In the genomic region with DNA sequence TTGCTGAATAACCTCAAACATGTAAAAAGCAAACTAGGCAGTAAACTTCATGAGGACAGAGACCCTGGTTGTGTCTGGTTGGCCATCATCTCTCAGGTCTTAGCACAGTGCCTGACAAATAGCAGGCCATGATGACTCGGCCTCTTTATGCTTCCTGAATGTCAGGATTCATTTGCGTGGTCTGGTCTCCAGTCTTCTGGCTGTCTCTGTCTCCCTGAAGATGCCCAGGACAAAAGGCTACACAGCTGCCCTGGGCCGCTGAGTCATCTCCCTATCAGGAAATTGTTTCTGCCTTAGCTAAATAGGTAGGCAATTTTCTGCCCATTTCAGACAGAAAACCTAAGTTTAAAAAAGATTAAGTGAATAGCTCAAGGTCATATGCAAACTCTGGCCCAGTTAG, we compare ENCODE assay signal across 15 cellular contexts.
A peak's percentile ranks its signal among the peaks of the same experiment; 100 is the strongest.
DNase-seq lines count a peak whose midpoint lies in the region; ATAC-seq, FAIRE-seq and TF ChIP-seq lines count a peak whose summit lies in the region.
"Had no signal": no experiment of that assay in that cellular context is flagged by ENCODE, and none has a peak within 500 bp of the region (broad histone marks: within the 10 kb centered on the region; RNA-seq: fewer than 3 reads in every experiment).

No MANE protein-coding gene starts in this region.

- H3K27ac ChIP-seq in HepG2 (ENCODE audit: extremely low read length, insufficient read depth, low read length) (no peak overlapping the region), right lobe of liver (no peak overlapping the region), thoracic aorta (peak overlapping the region; percentile 48 to 62)
- H3K27ac ChIP-seq: BLaER1, Peyer's patch had no signal

- H2AFZ ChIP-seq in HepG2 (ENCODE audit: low read length): no peak overlapping the region

- FAIRE-seq in HepG2 (lab: Jason Lieb, UNC): no peak
- FAIRE-seq: frontal cortex, GM12892 had no signal

- no peaks in the 10 kb centered on the region for H3K27me3 Mint-ChIP-seq in T-helper 2 cell treated with Interferon-gamma antibody and Interleukin-4, amounts not matched to agents 5 μg/mL and 100 μg/mL, for 36 hours (ENCODE audit: low read depth)
- H3K27me3 Mint-ChIP-seq: memory B cell had no signal

- H3K4me2 ChIP-seq in HepG2 (ENCODE audit: low read depth, low read length): no peak overlapping the region
- H3K4me2 ChIP-seq: BLaER1 had no signal

- CTCF ChIA-PET in HepG2 (lab: Yijun Ruan, JAX; ENCODE audit: low intra/inter-chr PET ratio, low total read pairs): no interaction called here

- no peaks in the 10 kb centered on the region for H3K36me3 Mint-ChIP-seq in T-helper 2 cell treated with Interferon-gamma antibody and Interleukin-4, amounts not matched to agents 5 μg/mL and 100 μg/mL, for 36 hours (ENCODE audit: low read depth)
- H3K36me3 Mint-ChIP-seq: memory B cell had no signal

- H3K36me3 ChIP-seq in HepG2 (replicated peaks in 1 of 2; ENCODE audit: control insufficient read depth in 1 of 2, insufficient read depth in 2 of 2, low read length in 2 of 2): no peaks in the 10 kb centered on the region
- no peaks in the 10 kb centered on the region for H3K36me3 ChIP-seq in right lobe of liver
- no peaks in the 10 kb centered on the region for H3K36me3 ChIP-seq in thoracic aorta
- H3K36me3 ChIP-seq: BLaER1, Peyer's patch had no signal

- in situ Hi-C loops in HepG2 (cut with HindIII; ENCODE audit: extremely low pct_ligation_motif_present, low pct_unique_long_range_greater_than_20kb): no loop called here

- peak; percentile 20 for DNase-seq in HepG2 (ENCODE audit: low spot score)
- no peak for DNase-seq in right lobe of liver
- peak; percentile 81 to 86 for DNase-seq in foreskin fibroblast
- no peak for DNase-seq in thoracic aorta (ENCODE audit: low spot score)
- no peak for DNase-seq in T-helper 2 cell treated with Interferon-gamma antibody and Interleukin-4, amounts not matched to agents 5 μg/mL and 100 μg/mL, for 36 hours (ENCODE audit: low spot score)
- no peak for DNase-seq in NCI-H345 (lab: John Stamatoyannopoulos, UW)
- DNase-seq: NCI-H1930; Peyer's patch; stimulated activated naive CD4-positive, alpha-beta T cell had no signal

- TF ChIP-seq RAD21 in HepG2 (CRISPR knock-in tag; IDR thresholded peaks at IDR 0.05): no peak

- H3K4me1 Mint-ChIP-seq in T-helper 2 cell treated with Interferon-gamma antibody and Interleukin-4, amounts not matched to agents 5 μg/mL and 100 μg/mL, for 36 hours (ENCODE audit: low read depth): peaks cover 6% of the 10 kb centered on the region
- H3K4me1 Mint-ChIP-seq: memory B cell had no signal

- TF ChIP-seq EP300 in HepG2 (IDR thresholded peaks at IDR 0.05; ENCODE audit: low read depth in 2 of 2, low read length in 2 of 2): no peak
- TF ChIP-seq EP300 in HepG2 (CRISPR knock-in tag; IDR thresholded peaks at IDR 0.05; ENCODE audit: borderline replicate concordance): no peak

- no TSS peak for BruUV-seq in HepG2 (replicated peaks; lab: Mats Ljungman, UMichigan)

- H3K9ac ChIP-seq in HepG2 (ENCODE audit: insufficient read depth, low read depth, low read length): no peak overlapping the region
- H3K9ac ChIP-seq: BLaER1 had no signal

- H3K27me3 ChIP-seq in HepG2 (ENCODE audit: control insufficient read depth in 1 of 2, insufficient read depth in 2 of 2, low read length in 2 of 2) (peaks cover 0 to 3% of the 10 kb centered on the region in 2 experiments; a peak in 1 of 5 replicates), right lobe of liver (no peaks in the 10 kb centered on the region), thoracic aorta (replicated peaks; ENCODE audit: insufficient read depth) (no peaks in the 10 kb centered on the region)
- H3K27me3 ChIP-seq: BLaER1, Peyer's patch had no signal

- no peak for TF ChIP-seq POLR2A in HepG2 (IDR thresholded peaks at IDR 0.05; ENCODE audit: insufficient read depth in 1 of 2, low read depth in 2 of 2, low read length in 2 of 2)
- TF ChIP-seq POLR2A in right lobe of liver (IDR thresholded peaks at IDR 0.05): no peak

- H3K9me3 ChIP-seq in HepG2 (ENCODE audit: low read length) (no peaks in the 10 kb centered on the region), right lobe of liver (no peaks in the 10 kb centered on the region), thoracic aorta (no peaks in the 10 kb centered on the region)
- H3K9me3 ChIP-seq: BLaER1, Peyer's patch had no signal

- POLR2A ChIA-PET in HepG2 (lab: Yijun Ruan, JAX): no interaction called here

- H3K9me3 Mint-ChIP-seq in T-helper 2 cell treated with Interferon-gamma antibody and Interleukin-4, amounts not matched to agents 5 μg/mL and 100 μg/mL, for 36 hours: peaks cover 3% of the 10 kb centered on the region
- H3K9me3 Mint-ChIP-seq: memory B cell had no signal

- H3K27ac Mint-ChIP-seq in T-helper 2 cell treated with Interferon-gamma antibody and Interleukin-4, amounts not matched to agents 5 μg/mL and 100 μg/mL, for 36 hours: no peak overlapping the region
- H3K27ac Mint-ChIP-seq: memory B cell had no signal

- WGBS in HepG2 (ENCODE audit: low lambda C conversion rate): 7% methylated on average over 3 of the region's 3 CpGs
- 69% methylated on average over 3 of the region's 3 CpGs for WGBS in right lobe of liver (ENCODE audit: insufficient coverage, low coverage, low lambda C conversion rate, missing lambda C conversion rate)

- ATAC-seq in HepG2 (no peak), right lobe of liver (no peak), SK-N-SH treated with all-trans-retinoic acid at 6 μM for 48 hours (peak; percentile 81), thoracic aorta (ENCODE audit: insufficient number of reproducible peaks, low FRiP score, low read depth) (no peak), GM19467 (IDR thresholded peaks at IDR 0.05; ENCODE audit: unreplicated experiment) (no peak)

- H3K4me3 ChIP-seq in HepG2 (replicated peaks in 1 of 3; ENCODE audit: insufficient read depth in 1 of 3, low read depth in 2 of 3, low read length in 3 of 3) (no peak overlapping the region), right lobe of liver (no peak overlapping the region), foreskin fibroblast (ENCODE audit: low read depth in 1 of 2, low read length in 2 of 2) (no peak overlapping the region), thoracic aorta (no peak overlapping the region)
- H3K4me3 ChIP-seq: BLaER1, Peyer's patch had no signal

- H4K20me1 ChIP-seq in HepG2 (ENCODE audit: insufficient read depth, low read length): no peaks in the 10 kb centered on the region
- H4K20me1 ChIP-seq: BLaER1 had no signal

- no peak overlapping the region for H3K4me3 Mint-ChIP-seq in T-helper 2 cell treated with Interferon-gamma antibody and Interleukin-4, amounts not matched to agents 5 μg/mL and 100 μg/mL, for 36 hours
- H3K4me3 Mint-ChIP-seq: memory B cell had no signal

- H3K79me2 ChIP-seq in HepG2 (ENCODE audit: insufficient read depth, low read length): no peaks in the 10 kb centered on the region

- intact Hi-C loops in HepG2 (cut with micrococcal nuclease; ENCODE audit: unreplicated experiment) (no loop called here), right lobe of liver (cut with DNase I) (no loop called here)

- no peak for TF ChIP-seq CTCF in HepG2 (CRISPR knock-in tag; IDR thresholded peaks at IDR 0.05)
- no peak for TF ChIP-seq CTCF in right lobe of liver (IDR thresholded peaks at IDR 0.05)
- no peak for TF ChIP-seq CTCF in foreskin fibroblast (IDR thresholded peaks at IDR 0.05; ENCODE audit: low read depth, low read length)
- no peak for TF ChIP-seq CTCF in thoracic aorta (IDR thresholded peaks at IDR 0.05)

- H3K4me1 ChIP-seq in HepG2 (ENCODE audit: insufficient read depth, low read length): no peaks in the 10 kb centered on the region
- no peaks in the 10 kb centered on the region for H3K4me1 ChIP-seq in right lobe of liver
- peaks cover 3 to 17% of the 10 kb centered on the region in 2 donors for H3K4me1 ChIP-seq in thoracic aorta (ENCODE audit: control insufficient read depth in 1 of 2, low read depth in 2 of 2)
- H3K4me1 ChIP-seq: BLaER1, Peyer's patch had no signal

TF ChIP-seq in SK-N-SH treated with all-trans-retinoic acid at 6 μM for 48 hours, 23 proteins besides CTCF, POLR2A, EP300 and RAD21 (continues in another document):
- no peak for TF ChIP-seq ZNF70 (CRISPR knock-in tag; IDR thresholded peaks at IDR 0.05)
- no peak for TF ChIP-seq RARB (CRISPR knock-in tag; IDR thresholded peaks at IDR 0.05)
- TF ChIP-seq TCF4 (CRISPR knock-in tag; IDR thresholded peaks at IDR 0.05; ENCODE audit: borderline replicate concordance): no peak
- no peak for TF ChIP-seq ZFP30 (CRISPR knock-in tag; IDR thresholded peaks at IDR 0.05)
- TF ChIP-seq, protein P1, sequence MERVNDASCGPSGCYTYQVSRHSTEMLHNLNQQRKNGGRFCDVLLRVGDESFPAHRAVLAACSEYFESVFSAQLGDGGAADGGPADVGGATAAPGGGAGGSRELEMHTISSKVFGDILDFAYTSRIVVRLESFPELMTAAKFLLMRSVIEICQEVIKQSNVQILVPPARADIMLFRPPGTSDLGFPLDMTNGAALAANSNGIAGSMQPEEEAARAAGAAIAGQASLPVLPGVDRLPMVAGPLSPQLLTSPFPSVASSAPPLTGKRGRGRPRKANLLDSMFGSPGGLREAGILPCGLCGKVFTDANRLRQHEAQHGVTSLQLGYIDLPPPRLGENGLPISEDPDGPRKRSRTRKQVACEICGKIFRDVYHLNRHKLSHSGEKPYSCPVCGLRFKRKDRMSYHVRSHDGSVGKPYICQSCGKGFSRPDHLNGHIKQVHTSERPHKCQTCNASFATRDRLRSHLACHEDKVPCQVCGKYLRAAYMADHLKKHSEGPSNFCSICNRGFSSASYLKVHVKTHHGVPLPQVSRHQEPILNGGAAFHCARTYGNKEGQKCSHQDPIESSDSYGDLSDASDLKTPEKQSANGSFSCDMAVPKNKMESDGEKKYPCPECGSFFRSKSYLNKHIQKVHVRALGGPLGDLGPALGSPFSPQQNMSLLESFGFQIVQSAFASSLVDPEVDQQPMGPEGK (CRISPR knock-in tag; IDR thresholded peaks at IDR 0.05; ENCODE audit: borderline replicate concordance): 0 out of 2 replicates have a peak, but pooled peaks have one; percentile 32
- TF ChIP-seq CSDC2 (CRISPR knock-in tag; IDR thresholded peaks at IDR 0.05): no peak
- no peak for TF ChIP-seq ARNTL (CRISPR knock-in tag; IDR thresholded peaks at IDR 0.05; ENCODE audit: borderline replicate concordance, low read depth)
- TF ChIP-seq SNAI2 (CRISPR knock-in tag; IDR thresholded peaks at IDR 0.05): no peak
- TF ChIP-seq ZNF8 (CRISPR knock-in tag; IDR thresholded peaks at IDR 0.05): no peak
- no peak for TF ChIP-seq GLIS3 (CRISPR knock-in tag; IDR thresholded peaks at IDR 0.05)

Comparison
In these comparisons a context has a peak if more than half of its experiments do, and no peak if none do; other contexts are left out.
1. DNase-seq: peak in HepG2 (single experiment) and foreskin fibroblast (2 of 2); none in right lobe of liver (0 of 3), thoracic aorta (single experiment), T-helper 2 cell treated with Interferon-gamma antibody and Interleukin-4, amounts not matched to agents 5 μg/mL and 100 μg/mL, for 36 hours (single experiment) and NCI-H345 (single experiment).
2. H3K27ac ChIP-seq: peak in thoracic aorta (2 of 2); none in HepG2 (single experiment) and right lobe of liver (0 of 3).